ENCODE assay signal across 1 cellular context in genomic region chr11:11691296-11692141, GRCh38.
TF ChIP-seq lines count a peak whose summit lies in the region.

No MANE protein-coding gene starts in this region.

TF ChIP-seq in HepG2, 621 proteins besides CTCF, POLR2A, EP300 and RAD21 (continued from another document):
- TF ChIP-seq ZNF281 (CRISPR knock-in tag; IDR thresholded peaks at IDR 0.05; ENCODE audit: borderline replicate concordance) = peak; percentile 67
